25 cellular contexts compared by ENCODE assay signal in the genomic region with DNA sequence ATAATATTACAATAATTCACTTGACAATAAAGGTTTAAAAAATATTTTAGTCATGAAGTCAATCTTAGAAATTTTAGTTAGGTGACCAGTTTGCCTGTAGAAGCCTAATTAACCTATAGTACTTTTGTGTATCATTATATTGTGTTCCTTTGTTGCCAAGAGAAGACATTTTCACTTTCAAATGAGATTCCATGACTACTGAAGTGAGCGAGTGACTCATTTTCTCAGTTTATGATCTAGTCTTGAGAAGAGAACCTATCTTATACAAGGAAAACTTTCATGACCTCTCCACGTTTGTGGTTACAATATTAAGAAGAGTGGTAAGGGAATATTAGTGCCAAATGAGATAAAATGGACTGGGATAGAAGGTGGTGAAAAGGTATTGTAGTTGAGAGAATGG.
"Had no signal": no experiment of that assay in that cellular context is flagged by ENCODE, and none has a peak within 500 bp of the region (broad histone marks: within the 10 kb centered on the region; RNA-seq: fewer than 3 reads in every experiment).

No MANE protein-coding gene starts in this region.

- H3K4me3 ChIP-seq: coronary artery, heart right ventricle, lung, psoas muscle, right atrium auricular region, sigmoid colon, skin epidermis, stomach, thoracic aorta, transverse colon had no signal

- DNase-seq: effector CD4-positive, alpha-beta T cell; endodermal cell; heart right ventricle; hypothalamus; islet precursor cell; left colon; left ventricle myocardium superior; mesendoderm; naive thymus-derived CD4-positive, alpha-beta T cell; nephron progenitor cell; psoas muscle; sigmoid colon; stimulated activated CD4-positive, alpha-beta T cell treated with anti-CD3 and anti-CD28 coated beads, Interleukin-12 subunit alpha, Interleukin-12 subunit beta, amount 100 ng/mL, for 4 hours; stimulated activated naive CD4-positive, alpha-beta T cell; stomach; substantia nigra; transverse colon had no signal

- FAIRE-seq: endothelial cell of umbilical vein, frontal cortex had no signal

- ATAC-seq: esophagus mucosa; heart right ventricle; left colon; left ventricle myocardium superior; naive thymus-derived CD4-positive, alpha-beta T cell; psoas muscle had no signal
